ENCODE assay signal across 9 cellular contexts in genomic region chr12:78562358-78563205, GRCh38.
DNase-seq lines count a peak whose midpoint lies in the region; ATAC-seq and TF ChIP-seq lines count a peak whose summit lies in the region.
"Had no signal": no experiment of that assay in that cellular context is flagged by ENCODE, and none has a peak within 500 bp of the region (broad histone marks: within the 10 kb centered on the region; RNA-seq: fewer than 3 reads in every experiment).

No MANE protein-coding gene starts in this region.

- H3K27ac ChIP-seq in SK-N-MC (no peak overlapping the region), ovary (no peak overlapping the region)

- TF ChIP-seq POLR2A in ovary (IDR thresholded peaks at IDR 0.05) = no peak

- no peaks in the 10 kb centered on the region for H3K27me3 ChIP-seq in ovary

- H3K4me1 ChIP-seq in ovary (ENCODE audit: insufficient read depth) = peaks cover 3% of the 10 kb centered on the region

- H3K36me3 ChIP-seq in SK-N-MC (ENCODE audit: insufficient read depth, low read length) = no peaks in the 10 kb centered on the region
- H3K36me3 ChIP-seq in ovary = no peaks in the 10 kb centered on the region

- 86 to 88% (median 88%) methylated on average over 2 of the region's 2 CpGs for WGBS in ovary, 3 donors

- peak; percentile 55 for DNase-seq in ELR (ENCODE audit: low read depth)
- DNase-seq in SK-N-MC (ENCODE audit: low read depth, low spot score) = peak; percentile 8
- DNase-seq in kidney tubule cell (ENCODE audit: low spot score) = peak; percentile 13
- no peak for DNase-seq in GOT3 (lab: John Stamatoyannopoulos, UW)
- no peak for DNase-seq in ovary
- no peak for DNase-seq in HUDEP-2 (lab: John Stamatoyannopoulos, UW; ENCODE audit: unreplicated experiment in 76 of 76)
- DNase-seq: activated CD4-positive, alpha-beta T cell treated with anti-CD3 and anti-CD28 coated beads for 36 hours had no signal

- H3K9me3 ChIP-seq in SK-N-MC (ENCODE audit: low read depth, low read length) = no peaks in the 10 kb centered on the region
- H3K9me3 ChIP-seq in ovary = no peaks in the 10 kb centered on the region

- intact Hi-C loops in ovary (cut with DNase I) = no loop called here

- TF ChIP-seq EP300 in ovary (IDR thresholded peaks at IDR 0.05) = no peak

- H3K9ac ChIP-seq in SK-N-MC (ENCODE audit: insufficient read length) = no peak overlapping the region

- ATAC-seq in HG02623 (IDR thresholded peaks at IDR 0.05; ENCODE audit: unreplicated experiment) = no peak
- ATAC-seq: activated CD4-positive, alpha-beta T cell treated with anti-CD3 and anti-CD28 coated beads for 36 hours had no signal

- H3K4me3 ChIP-seq in SK-N-MC (no peak overlapping the region), ovary (no peak overlapping the region)

- TF ChIP-seq CTCF in LNCAP (IDR thresholded peaks at IDR 0.05) (peak; percentile 44; the same call in 1 of the 2 replicates), ovary (IDR thresholded peaks at IDR 0.05) (no peak)

Comparison
In these comparisons a context has a peak if more than half of its experiments do, and no peak if none do; other contexts are left out.
1. DNase-seq: peak in ELR (single experiment), SK-N-MC (single experiment) and kidney tubule cell (single experiment); none in GOT3 (single experiment), ovary (0 of 5) and HUDEP-2 (0 of 76).